In the genomic region with DNA sequence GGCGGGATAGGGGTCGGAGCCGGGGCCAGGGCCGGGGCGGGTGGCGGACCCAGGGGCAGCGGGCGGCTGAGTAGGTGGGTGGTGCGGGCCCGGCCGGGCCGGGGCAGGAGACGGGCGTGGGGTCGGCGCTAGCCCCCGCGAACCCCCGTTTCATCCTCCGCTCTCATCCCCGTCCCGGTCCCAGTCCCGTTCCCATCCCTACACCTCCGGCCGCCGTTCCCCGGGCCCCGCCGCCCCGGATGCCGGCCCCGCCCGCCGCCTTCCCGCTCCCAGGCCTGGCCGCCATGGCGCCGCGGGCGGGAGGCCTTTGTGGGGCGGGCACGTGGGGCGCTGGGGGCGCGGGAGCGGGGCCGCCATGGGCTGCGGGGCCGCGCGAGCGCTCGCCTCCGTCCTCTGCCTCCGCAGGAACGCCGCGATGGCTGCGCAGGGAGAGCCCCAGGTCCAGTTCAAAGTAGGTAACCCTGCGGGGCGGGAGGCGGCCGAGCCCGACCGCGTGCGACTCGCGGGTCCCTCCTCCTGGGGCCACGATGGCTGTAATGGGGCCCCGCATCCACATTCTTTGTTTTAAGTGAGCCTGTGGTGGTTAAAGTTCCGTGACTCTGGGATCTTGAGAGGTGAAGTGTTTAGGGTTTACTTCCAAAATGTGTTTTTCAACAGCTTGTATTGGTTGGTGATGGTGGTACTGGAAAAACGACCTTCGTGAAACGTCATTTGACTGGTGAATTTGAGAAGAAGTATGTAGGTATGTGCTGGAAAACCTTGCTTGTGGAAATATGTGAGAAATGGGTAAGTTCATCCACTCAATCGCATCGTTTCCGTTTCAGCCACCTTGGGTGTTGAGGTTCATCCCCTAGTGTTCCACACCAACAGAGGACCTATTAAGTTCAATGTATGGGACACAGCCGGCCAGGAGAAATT, we compare ENCODE assay signal across 1 cellular context.
TF ChIP-seq lines count a peak whose summit lies in the region.

No MANE protein-coding gene starts in this region.

TF ChIP-seq in K562, 482 proteins besides CTCF, POLR2A, EP300 and RAD21 (continues in another document):
- TF ChIP-seq, protein P1, sequence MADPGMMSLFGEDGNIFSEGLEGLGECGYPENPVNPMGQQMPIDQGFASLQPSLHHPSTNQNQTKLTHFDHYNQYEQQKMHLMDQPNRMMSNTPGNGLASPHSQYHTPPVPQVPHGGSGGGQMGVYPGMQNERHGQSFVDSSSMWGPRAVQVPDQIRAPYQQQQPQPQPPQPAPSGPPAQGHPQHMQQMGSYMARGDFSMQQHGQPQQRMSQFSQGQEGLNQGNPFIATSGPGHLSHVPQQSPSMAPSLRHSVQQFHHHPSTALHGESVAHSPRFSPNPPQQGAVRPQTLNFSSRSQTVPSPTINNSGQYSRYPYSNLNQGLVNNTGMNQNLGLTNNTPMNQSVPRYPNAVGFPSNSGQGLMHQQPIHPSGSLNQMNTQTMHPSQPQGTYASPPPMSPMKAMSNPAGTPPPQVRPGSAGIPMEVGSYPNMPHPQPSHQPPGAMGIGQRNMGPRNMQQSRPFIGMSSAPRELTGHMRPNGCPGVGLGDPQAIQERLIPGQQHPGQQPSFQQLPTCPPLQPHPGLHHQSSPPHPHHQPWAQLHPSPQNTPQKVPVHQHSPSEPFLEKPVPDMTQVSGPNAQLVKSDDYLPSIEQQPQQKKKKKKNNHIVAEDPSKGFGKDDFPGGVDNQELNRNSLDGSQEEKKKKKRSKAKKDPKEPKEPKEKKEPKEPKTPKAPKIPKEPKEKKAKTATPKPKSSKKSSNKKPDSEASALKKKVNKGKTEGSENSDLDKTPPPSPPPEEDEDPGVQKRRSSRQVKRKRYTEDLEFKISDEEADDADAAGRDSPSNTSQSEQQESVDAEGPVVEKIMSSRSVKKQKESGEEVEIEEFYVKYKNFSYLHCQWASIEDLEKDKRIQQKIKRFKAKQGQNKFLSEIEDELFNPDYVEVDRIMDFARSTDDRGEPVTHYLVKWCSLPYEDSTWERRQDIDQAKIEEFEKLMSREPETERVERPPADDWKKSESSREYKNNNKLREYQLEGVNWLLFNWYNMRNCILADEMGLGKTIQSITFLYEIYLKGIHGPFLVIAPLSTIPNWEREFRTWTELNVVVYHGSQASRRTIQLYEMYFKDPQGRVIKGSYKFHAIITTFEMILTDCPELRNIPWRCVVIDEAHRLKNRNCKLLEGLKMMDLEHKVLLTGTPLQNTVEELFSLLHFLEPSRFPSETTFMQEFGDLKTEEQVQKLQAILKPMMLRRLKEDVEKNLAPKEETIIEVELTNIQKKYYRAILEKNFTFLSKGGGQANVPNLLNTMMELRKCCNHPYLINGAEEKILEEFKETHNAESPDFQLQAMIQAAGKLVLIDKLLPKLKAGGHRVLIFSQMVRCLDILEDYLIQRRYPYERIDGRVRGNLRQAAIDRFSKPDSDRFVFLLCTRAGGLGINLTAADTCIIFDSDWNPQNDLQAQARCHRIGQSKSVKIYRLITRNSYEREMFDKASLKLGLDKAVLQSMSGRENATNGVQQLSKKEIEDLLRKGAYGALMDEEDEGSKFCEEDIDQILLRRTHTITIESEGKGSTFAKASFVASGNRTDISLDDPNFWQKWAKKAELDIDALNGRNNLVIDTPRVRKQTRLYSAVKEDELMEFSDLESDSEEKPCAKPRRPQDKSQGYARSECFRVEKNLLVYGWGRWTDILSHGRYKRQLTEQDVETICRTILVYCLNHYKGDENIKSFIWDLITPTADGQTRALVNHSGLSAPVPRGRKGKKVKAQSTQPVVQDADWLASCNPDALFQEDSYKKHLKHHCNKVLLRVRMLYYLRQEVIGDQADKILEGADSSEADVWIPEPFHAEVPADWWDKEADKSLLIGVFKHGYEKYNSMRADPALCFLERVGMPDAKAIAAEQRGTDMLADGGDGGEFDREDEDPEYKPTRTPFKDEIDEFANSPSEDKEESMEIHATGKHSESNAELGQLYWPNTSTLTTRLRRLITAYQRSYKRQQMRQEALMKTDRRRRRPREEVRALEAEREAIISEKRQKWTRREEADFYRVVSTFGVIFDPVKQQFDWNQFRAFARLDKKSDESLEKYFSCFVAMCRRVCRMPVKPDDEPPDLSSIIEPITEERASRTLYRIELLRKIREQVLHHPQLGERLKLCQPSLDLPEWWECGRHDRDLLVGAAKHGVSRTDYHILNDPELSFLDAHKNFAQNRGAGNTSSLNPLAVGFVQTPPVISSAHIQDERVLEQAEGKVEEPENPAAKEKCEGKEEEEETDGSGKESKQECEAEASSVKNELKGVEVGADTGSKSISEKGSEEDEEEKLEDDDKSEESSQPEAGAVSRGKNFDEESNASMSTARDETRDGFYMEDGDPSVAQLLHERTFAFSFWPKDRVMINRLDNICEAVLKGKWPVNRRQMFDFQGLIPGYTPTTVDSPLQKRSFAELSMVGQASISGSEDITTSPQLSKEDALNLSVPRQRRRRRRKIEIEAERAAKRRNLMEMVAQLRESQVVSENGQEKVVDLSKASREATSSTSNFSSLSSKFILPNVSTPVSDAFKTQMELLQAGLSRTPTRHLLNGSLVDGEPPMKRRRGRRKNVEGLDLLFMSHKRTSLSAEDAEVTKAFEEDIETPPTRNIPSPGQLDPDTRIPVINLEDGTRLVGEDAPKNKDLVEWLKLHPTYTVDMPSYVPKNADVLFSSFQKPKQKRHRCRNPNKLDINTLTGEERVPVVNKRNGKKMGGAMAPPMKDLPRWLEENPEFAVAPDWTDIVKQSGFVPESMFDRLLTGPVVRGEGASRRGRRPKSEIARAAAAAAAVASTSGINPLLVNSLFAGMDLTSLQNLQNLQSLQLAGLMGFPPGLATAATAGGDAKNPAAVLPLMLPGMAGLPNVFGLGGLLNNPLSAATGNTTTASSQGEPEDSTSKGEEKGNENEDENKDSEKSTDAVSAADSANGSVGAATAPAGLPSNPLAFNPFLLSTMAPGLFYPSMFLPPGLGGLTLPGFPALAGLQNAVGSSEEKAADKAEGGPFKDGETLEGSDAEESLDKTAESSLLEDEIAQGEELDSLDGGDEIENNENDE (IDR thresholded peaks at IDR 0.05; ENCODE audit: low read depth, low read length), result no peak
- TF ChIP-seq STAG1 (CRISPR knock-in tag; IDR thresholded peaks at IDR 0.05; ENCODE audit: borderline replicate concordance), result no peak
- no peak for TF ChIP-seq BRD9 (IDR thresholded peaks at IDR 0.05; ENCODE audit: low read depth, partially characterized antibody)
- TF ChIP-seq, protein P2, sequence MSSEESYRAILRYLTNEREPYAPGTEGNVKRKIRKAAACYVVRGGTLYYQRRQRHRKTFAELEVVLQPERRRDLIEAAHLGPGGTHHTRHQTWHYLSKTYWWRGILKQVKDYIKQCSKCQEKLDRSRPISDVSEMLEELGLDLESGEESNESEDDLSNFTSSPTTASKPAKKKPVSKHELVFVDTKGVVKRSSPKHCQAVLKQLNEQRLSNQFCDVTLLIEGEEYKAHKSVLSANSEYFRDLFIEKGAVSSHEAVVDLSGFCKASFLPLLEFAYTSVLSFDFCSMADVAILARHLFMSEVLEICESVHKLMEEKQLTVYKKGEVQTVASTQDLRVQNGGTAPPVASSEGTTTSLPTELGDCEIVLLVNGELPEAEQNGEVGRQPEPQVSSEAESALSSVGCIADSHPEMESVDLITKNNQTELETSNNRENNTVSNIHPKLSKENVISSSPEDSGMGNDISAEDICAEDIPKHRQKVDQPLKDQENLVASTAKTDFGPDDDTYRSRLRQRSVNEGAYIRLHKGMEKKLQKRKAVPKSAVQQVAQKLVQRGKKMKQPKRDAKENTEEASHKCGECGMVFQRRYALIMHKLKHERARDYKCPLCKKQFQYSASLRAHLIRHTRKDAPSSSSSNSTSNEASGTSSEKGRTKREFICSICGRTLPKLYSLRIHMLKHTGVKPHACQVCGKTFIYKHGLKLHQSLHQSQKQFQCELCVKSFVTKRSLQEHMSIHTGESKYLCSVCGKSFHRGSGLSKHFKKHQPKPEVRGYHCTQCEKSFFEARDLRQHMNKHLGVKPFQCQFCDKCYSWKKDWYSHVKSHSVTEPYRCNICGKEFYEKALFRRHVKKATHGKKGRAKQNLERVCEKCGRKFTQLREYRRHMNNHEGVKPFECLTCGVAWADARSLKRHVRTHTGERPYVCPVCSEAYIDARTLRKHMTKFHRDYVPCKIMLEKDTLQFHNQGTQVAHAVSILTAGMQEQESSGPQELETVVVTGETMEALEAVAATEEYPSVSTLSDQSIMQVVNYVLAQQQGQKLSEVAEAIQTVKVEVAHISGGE (CRISPR knock-in tag; IDR thresholded peaks at IDR 0.05), result peak in 1 of 3 experiments; percentile 62; a peak in 2 of 6 replicates
- TF ChIP-seq ZNF282 (CRISPR knock-in tag; IDR thresholded peaks at IDR 0.05), result no peak
- TF ChIP-seq MCM3 (IDR thresholded peaks at IDR 0.05), result no peak
- peak; percentile 94 for TF ChIP-seq MYC (IDR thresholded peaks at IDR 0.05; ENCODE audit: low read depth, low read length)
- TF ChIP-seq MYC (CRISPR knock-in tag; IDR thresholded peaks at IDR 0.05; ENCODE audit: borderline replicate concordance, low read depth), result peak; percentile 70; the same call in 1 of the 2 replicates
- no peak for TF ChIP-seq HNRNPL (IDR thresholded peaks at IDR 0.05; ENCODE audit: low read depth, low read length)
- TF ChIP-seq, protein P3, sequence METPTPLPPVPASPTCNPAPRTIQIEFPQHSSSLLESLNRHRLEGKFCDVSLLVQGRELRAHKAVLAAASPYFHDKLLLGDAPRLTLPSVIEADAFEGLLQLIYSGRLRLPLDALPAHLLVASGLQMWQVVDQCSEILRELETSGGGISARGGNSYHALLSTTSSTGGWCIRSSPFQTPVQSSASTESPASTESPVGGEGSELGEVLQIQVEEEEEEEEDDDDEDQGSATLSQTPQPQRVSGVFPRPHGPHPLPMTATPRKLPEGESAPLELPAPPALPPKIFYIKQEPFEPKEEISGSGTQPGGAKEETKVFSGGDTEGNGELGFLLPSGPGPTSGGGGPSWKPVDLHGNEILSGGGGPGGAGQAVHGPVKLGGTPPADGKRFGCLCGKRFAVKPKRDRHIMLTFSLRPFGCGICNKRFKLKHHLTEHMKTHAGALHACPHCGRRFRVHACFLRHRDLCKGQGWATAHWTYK (CRISPR knock-in tag; IDR thresholded peaks at IDR 0.05), result no peak
- peak; percentile 38 for TF ChIP-seq CCNT2 (IDR thresholded peaks at IDR 0.05; ENCODE audit: borderline replicate concordance, extremely low read depth, insufficient read length, low read depth, low read length)
- TF ChIP-seq EWSR1 (IDR thresholded peaks at IDR 0.05; ENCODE audit: borderline replicate concordance, low read depth, partially characterized antibody), result no peak
- no peak for TF ChIP-seq BHLHE40 (IDR thresholded peaks at IDR 0.05; ENCODE audit: low read length)
- no peak for TF ChIP-seq HDGF (IDR thresholded peaks at IDR 0.05)
- TF ChIP-seq ZNF146 (CRISPR knock-in tag; IDR thresholded peaks at IDR 0.05; ENCODE audit: unreplicated experiment), result no peak
- no peak for TF ChIP-seq ZNF707 (CRISPR knock-in tag; conservative IDR thresholded peaks at IDR 0.05)
- no peak for TF ChIP-seq ZNF589 (CRISPR knock-in tag; IDR thresholded peaks at IDR 0.05; ENCODE audit: low read depth)
- TF ChIP-seq, protein P4, sequence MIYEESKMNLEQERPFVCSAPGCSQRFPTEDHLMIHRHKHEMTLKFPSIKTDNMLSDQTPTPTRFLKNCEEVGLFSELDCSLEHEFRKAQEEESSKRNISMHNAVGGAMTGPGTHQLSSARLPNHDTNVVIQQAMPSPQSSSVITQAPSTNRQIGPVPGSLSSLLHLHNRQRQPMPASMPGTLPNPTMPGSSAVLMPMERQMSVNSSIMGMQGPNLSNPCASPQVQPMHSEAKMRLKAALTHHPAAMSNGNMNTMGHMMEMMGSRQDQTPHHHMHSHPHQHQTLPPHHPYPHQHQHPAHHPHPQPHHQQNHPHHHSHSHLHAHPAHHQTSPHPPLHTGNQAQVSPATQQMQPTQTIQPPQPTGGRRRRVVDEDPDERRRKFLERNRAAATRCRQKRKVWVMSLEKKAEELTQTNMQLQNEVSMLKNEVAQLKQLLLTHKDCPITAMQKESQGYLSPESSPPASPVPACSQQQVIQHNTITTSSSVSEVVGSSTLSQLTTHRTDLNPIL (CRISPR knock-in tag; IDR thresholded peaks at IDR 0.05), result no peak
- TF ChIP-seq, protein P5, sequence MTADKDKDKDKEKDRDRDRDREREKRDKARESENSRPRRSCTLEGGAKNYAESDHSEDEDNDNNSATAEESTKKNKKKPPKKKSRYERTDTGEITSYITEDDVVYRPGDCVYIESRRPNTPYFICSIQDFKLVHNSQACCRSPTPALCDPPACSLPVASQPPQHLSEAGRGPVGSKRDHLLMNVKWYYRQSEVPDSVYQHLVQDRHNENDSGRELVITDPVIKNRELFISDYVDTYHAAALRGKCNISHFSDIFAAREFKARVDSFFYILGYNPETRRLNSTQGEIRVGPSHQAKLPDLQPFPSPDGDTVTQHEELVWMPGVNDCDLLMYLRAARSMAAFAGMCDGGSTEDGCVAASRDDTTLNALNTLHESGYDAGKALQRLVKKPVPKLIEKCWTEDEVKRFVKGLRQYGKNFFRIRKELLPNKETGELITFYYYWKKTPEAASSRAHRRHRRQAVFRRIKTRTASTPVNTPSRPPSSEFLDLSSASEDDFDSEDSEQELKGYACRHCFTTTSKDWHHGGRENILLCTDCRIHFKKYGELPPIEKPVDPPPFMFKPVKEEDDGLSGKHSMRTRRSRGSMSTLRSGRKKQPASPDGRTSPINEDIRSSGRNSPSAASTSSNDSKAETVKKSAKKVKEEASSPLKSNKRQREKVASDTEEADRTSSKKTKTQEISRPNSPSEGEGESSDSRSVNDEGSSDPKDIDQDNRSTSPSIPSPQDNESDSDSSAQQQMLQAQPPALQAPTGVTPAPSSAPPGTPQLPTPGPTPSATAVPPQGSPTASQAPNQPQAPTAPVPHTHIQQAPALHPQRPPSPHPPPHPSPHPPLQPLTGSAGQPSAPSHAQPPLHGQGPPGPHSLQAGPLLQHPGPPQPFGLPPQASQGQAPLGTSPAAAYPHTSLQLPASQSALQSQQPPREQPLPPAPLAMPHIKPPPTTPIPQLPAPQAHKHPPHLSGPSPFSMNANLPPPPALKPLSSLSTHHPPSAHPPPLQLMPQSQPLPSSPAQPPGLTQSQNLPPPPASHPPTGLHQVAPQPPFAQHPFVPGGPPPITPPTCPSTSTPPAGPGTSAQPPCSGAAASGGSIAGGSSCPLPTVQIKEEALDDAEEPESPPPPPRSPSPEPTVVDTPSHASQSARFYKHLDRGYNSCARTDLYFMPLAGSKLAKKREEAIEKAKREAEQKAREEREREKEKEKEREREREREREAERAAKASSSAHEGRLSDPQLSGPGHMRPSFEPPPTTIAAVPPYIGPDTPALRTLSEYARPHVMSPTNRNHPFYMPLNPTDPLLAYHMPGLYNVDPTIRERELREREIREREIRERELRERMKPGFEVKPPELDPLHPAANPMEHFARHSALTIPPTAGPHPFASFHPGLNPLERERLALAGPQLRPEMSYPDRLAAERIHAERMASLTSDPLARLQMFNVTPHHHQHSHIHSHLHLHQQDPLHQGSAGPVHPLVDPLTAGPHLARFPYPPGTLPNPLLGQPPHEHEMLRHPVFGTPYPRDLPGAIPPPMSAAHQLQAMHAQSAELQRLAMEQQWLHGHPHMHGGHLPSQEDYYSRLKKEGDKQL (CRISPR knock-in tag; IDR thresholded peaks at IDR 0.05; ENCODE audit: borderline replicate concordance), result no peak
- TF ChIP-seq, protein P6, sequence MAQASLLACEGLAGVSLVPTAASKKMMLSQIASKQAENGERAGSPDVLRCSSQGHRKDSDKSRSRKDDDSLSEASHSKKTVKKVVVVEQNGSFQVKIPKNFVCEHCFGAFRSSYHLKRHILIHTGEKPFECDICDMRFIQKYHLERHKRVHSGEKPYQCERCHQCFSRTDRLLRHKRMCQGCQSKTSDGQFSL (CRISPR knock-in tag; IDR thresholded peaks at IDR 0.05), result no peak
- TF ChIP-seq, protein P6 (tag; IDR thresholded peaks at IDR 0.05), result no peak
